In genomic region chr9:99237356-99237755, GRCh38 we compare ENCODE assay signal across 17 cellular contexts.
"Had no signal": no experiment of that assay in that cellular context is flagged by ENCODE, and none has a peak within 500 bp of the region (broad histone marks: within the 10 kb centered on the region; RNA-seq: fewer than 3 reads in every experiment).

No MANE protein-coding gene starts in this region.

- H3K9me3 Mint-ChIP-seq: effector memory CD8-positive, alpha-beta T cell; naive thymus-derived CD8-positive, alpha-beta T cell; T-helper 1 cell treated with Interleukin-12 subunit alpha and Interleukin-12 subunit beta and Interleukin-4 antibody, amounts not matched to agents 30 μg/mL and 1 μg/mL, for 36 hours had no signal

- H3K36me3 ChIP-seq: adrenal gland had no signal

- DNase-seq: activated CD4-positive, alpha-beta T cell treated with anti-CD3 and anti-CD28 coated beads, Interleukin-2, amount 50 U/mL, for 48 hours; activated gamma-delta T cell treated with Interleukin-2 at 50 U/mL for 16 hours; adrenal gland; effector memory CD8-positive, alpha-beta T cell; foreskin keratinocyte; mesendoderm; naive thymus-derived CD8-positive, alpha-beta T cell; posterior cingulate gyrus; stimulated activated CD4-positive, alpha-beta T cell treated with anti-CD3 and anti-CD28 coated beads, Interleukin-12 subunit alpha, Interleukin-12 subunit beta, amount 100 ng/mL, for 4 hours; stimulated activated CD4-positive, alpha-beta T cell treated with anti-CD3 and anti-CD28 coated beads, Interleukin-1b, Interleukin-23, amount 100 ng/mL, for 48 hours; stomach; upper lobe of left lung; WERI-Rb-1 had no signal

- H3K4me2 ChIP-seq: hepatocyte had no signal

- ATAC-seq: activated naive CD4-positive, alpha-beta T cell treated with anti-CD3 and anti-CD28 coated beads, Interleukin-2, amount 50 U/mL, for 72 hours; effector memory CD8-positive, alpha-beta T cell; foreskin keratinocyte; naive thymus-derived CD8-positive, alpha-beta T cell had no signal

- H2AFZ ChIP-seq: hepatocyte had no signal

- H3K27ac Mint-ChIP-seq: activated naive CD4-positive, alpha-beta T cell treated with anti-CD3 and anti-CD28 coated beads, Interleukin-2, amount 50 U/mL, for 72 hours; T-helper 1 cell treated with Interleukin-12 subunit alpha and Interleukin-12 subunit beta and Interleukin-4 antibody, amounts not matched to agents 30 μg/mL and 1 μg/mL, for 36 hours had no signal

- H3K4me3 Mint-ChIP-seq: effector memory CD8-positive, alpha-beta T cell; naive thymus-derived CD8-positive, alpha-beta T cell; T-helper 1 cell treated with Interleukin-12 subunit alpha and Interleukin-12 subunit beta and Interleukin-4 antibody, amounts not matched to agents 30 μg/mL and 1 μg/mL, for 36 hours had no signal

- H3K79me2 ChIP-seq: hepatocyte had no signal

- H3K27ac ChIP-seq: adrenal gland, foreskin keratinocyte, hepatocyte, neutrophil, upper lobe of left lung, WERI-Rb-1 had no signal

- H3K27me3 Mint-ChIP-seq: effector memory CD8-positive, alpha-beta T cell; naive thymus-derived CD8-positive, alpha-beta T cell had no signal

- H3K4me3 ChIP-seq: adrenal gland, hepatocyte, stomach, upper lobe of left lung had no signal

- H3K27me3 ChIP-seq: adrenal gland, foreskin keratinocyte, hepatocyte, neutrophil, stomach, upper lobe of left lung had no signal

- H3K4me1 ChIP-seq: foreskin keratinocyte, upper lobe of left lung had no signal
